Comparison of ENCODE assay signal across 2 cellular contexts in genomic region chr3:81744366-81744765, GRCh38.
TF ChIP-seq lines count a peak whose summit lies in the region.

No MANE protein-coding gene starts in this region.

TF ChIP-seq in A549, 52 proteins besides CTCF, POLR2A, EP300 and RAD21 (continued from another document):
- TF ChIP-seq HES2 (IDR thresholded peaks at IDR 0.05) (peak; percentile 44; the same call in 1 of the 2 replicates), MAZ (IDR thresholded peaks at IDR 0.05; ENCODE audit: borderline replicate concordance, low read depth, low read length) (no peak), RFX5 (IDR thresholded peaks at IDR 0.05) (no peak)

TF ChIP-seq in Ishikawa, 13 proteins besides CTCF, POLR2A, EP300 and RAD21 (continued from another document):
- TF ChIP-seq ZBTB7A (IDR thresholded peaks at IDR 0.05; ENCODE audit: low read depth), result no peak
- TF ChIP-seq NFIC (IDR thresholded peaks at IDR 0.05), result 0 out of 2 replicates have a peak, but pooled peaks have one; percentile 15
- 0 out of 2 replicates have a peak, but pooled peaks have one; percentile 33 for TF ChIP-seq MAX (IDR thresholded peaks at IDR 0.05)
- TF ChIP-seq TAF1 (IDR thresholded peaks at IDR 0.05; ENCODE audit: low read depth), result no peak
- no peak; the same call in 1 of the 2 replicates for TF ChIP-seq FOXM1 (IDR thresholded peaks at IDR 0.05; ENCODE audit: borderline replicate concordance, low read depth)
